Comparison of ENCODE assay signal across 1 cellular context in the genomic region with DNA sequence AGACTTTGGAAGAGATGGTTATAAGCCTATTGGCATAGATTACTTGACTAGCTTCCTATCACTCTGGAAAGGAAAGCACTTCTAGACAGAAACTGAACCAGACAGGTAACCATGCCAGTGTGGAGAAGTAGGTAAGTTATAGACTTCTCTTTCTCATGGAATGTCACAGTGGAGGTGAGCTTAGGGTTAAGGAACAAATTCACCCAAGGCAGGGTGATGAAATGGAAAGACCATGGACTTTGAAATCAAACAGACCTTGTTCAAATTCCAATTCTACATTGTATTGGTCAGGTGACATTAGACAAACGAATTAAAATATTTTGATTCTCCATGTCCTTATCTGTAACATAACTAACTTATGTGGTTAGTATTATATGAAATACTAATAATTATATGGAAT.
TF ChIP-seq lines count a peak whose summit lies in the region.

No MANE protein-coding gene starts in this region.

TF ChIP-seq in HepG2, 621 proteins besides CTCF, POLR2A, EP300 and RAD21:
- TF ChIP-seq, protein P1, sequence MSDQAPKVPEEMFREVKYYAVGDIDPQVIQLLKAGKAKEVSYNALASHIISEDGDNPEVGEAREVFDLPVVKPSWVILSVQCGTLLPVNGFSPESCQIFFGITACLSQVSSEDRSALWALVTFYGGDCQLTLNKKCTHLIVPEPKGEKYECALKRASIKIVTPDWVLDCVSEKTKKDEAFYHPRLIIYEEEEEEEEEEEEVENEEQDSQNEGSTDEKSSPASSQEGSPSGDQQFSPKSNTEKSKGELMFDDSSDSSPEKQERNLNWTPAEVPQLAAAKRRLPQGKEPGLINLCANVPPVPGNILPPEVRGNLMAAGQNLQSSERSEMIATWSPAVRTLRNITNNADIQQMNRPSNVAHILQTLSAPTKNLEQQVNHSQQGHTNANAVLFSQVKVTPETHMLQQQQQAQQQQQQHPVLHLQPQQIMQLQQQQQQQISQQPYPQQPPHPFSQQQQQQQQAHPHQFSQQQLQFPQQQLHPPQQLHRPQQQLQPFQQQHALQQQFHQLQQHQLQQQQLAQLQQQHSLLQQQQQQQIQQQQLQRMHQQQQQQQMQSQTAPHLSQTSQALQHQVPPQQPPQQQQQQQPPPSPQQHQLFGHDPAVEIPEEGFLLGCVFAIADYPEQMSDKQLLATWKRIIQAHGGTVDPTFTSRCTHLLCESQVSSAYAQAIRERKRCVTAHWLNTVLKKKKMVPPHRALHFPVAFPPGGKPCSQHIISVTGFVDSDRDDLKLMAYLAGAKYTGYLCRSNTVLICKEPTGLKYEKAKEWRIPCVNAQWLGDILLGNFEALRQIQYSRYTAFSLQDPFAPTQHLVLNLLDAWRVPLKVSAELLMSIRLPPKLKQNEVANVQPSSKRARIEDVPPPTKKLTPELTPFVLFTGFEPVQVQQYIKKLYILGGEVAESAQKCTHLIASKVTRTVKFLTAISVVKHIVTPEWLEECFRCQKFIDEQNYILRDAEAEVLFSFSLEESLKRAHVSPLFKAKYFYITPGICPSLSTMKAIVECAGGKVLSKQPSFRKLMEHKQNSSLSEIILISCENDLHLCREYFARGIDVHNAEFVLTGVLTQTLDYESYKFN (CRISPR knock-in tag; conservative IDR thresholded peaks at IDR 0.05), result peak; percentile 47; the same call in 1 of the 2 replicates
- TF ChIP-seq NCOR1 (IDR thresholded peaks at IDR 0.05; ENCODE audit: borderline replicate concordance, low read length) (peak; percentile 42; the same call in 1 of the 2 replicates), ZMYM4 (CRISPR knock-in tag; IDR thresholded peaks at IDR 0.05) (peak; percentile 43; the same call in 1 of the 2 replicates), HNF4A (CRISPR knock-in tag; IDR thresholded peaks at IDR 0.05) (peak; percentile 82), SOX6 (IDR thresholded peaks at IDR 0.05) (no peak), SOX6 (CRISPR knock-in tag; IDR thresholded peaks at IDR 0.05) (0 out of 2 replicates have a peak, but pooled peaks have one; percentile 12), GATAD2A (CRISPR knock-in tag; IDR thresholded peaks at IDR 0.05) (0 out of 2 replicates have a peak, but pooled peaks have one; percentile 20), ZNF652 (CRISPR knock-in tag; IDR thresholded peaks at IDR 0.05; ENCODE audit: borderline replicate concordance, low read depth) (peak; percentile 82), ZNF205 (CRISPR knock-in tag; IDR thresholded peaks at IDR 0.05) (no peak), FOSL2 (CRISPR knock-in tag; IDR thresholded peaks at IDR 0.05) (no peak)
- TF ChIP-seq, protein P2, sequence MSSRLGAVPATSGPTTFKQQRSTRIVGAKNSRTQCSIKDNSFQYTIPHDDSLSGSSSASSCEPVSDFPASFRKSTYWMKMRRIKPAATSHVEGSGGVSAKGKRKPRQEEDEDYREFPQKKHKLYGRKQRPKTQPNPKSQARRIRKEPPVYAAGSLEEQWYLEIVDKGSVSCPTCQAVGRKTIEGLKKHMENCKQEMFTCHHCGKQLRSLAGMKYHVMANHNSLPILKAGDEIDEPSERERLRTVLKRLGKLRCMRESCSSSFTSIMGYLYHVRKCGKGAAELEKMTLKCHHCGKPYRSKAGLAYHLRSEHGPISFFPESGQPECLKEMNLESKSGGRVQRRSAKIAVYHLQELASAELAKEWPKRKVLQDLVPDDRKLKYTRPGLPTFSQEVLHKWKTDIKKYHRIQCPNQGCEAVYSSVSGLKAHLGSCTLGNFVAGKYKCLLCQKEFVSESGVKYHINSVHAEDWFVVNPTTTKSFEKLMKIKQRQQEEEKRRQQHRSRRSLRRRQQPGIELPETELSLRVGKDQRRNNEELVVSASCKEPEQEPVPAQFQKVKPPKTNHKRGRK (CRISPR knock-in tag; IDR thresholded peaks at IDR 0.05), result no peak
- TF ChIP-seq, protein P3, sequence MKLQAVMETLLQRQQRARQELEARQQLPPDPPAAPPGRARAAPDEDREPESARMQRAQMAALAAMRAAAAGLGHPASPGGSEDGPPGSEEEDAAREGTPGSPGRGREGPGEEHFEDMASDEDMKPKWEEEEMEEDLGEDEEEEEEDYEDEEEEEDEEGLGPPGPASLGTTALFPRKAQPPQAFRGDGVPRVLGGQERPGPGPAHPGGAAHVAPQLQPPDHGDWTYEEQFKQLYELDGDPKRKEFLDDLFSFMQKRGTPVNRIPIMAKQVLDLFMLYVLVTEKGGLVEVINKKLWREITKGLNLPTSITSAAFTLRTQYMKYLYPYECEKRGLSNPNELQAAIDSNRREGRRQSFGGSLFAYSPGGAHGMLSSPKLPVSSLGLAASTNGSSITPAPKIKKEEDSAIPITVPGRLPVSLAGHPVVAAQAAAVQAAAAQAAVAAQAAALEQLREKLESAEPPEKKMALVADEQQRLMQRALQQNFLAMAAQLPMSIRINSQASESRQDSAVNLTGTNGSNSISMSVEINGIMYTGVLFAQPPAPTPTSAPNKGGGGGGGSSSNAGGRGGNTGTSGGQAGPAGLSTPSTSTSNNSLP (IDR thresholded peaks at IDR 0.05; ENCODE audit: low read depth, low read length), result peak; percentile 48; the same call in 1 of the 2 replicates
